ENCODE assay signal across 8 cellular contexts in the genomic region with DNA sequence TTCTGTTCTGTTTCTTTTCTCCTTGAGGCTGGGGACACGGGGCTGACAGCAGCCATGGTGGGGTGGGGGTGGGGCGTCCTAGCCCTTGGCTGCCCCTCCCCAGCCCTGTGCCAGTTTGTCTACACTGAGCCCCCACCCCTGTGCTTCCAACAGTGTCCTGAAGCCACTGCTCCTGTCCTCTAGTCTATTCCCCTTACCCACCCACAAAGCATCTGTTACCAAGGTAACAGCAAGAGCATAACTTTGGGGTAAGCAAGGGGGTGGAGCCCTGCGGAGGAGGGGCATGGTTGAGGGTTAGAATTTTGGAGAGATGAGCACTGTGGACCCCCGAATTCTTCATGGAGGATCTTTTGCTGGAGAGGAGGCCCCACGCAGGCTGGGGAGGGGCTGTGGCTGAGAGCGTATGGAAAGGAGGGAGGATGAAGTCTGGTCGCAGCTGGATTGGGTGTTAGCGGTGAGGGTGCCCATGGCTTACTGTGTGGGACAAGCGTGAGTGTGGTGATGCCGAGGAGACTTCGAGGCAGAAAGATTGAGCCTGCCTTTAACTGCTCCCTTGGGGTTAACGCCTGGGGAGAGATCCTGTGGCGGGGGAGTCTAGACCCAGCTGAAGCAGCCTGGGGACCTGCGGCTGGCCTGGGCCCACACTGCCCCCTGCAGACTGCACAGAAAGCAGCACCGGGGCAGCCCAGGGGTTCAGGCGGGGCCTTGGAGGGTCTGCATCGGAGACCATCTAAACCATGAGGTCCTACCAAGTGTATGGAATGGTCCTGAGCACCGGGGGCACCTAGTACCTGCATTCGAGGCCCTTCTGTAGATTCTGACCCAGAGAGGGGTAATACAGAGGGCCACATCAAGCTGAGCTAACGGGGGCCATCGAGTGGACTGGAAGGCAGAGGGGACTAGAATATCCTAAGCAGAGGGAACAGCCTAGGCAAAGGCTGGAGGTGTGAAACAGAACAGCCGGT. TPM values are rescaled to one million over a fixed set of nuclear protein-coding genes. Genes with fewer than 3 reads are reported as not detected.
A peak's percentile ranks its signal among the peaks of the same experiment; 100 is the strongest.
DNase-seq lines count a peak whose midpoint lies in the region; ATAC-seq and TF ChIP-seq lines count a peak whose summit lies in the region.

No MANE protein-coding gene starts in this region.

- H3K27ac Mint-ChIP-seq in Calu3 (ENCODE audit: unreplicated experiment), result no peak overlapping the region
- H3K27ac Mint-ChIP-seq in central memory CD8-positive, alpha-beta T cell (ENCODE audit: low read depth), result peak overlapping the region; percentile 72
- peak overlapping the region; percentile 74 for H3K27ac Mint-ChIP-seq in stimulated activated naive B cell treated with anti-CD40 and anti-IgM and Interleukin-4, amounts not matched to agents 10 μg/mL and 1 μg/mL and 100 μg/mL, for 72 hours

- H3K36me3 ChIP-seq in lower lobe of right lung, result no peaks in the 10 kb centered on the region

- peaks cover 15% of the 10 kb centered on the region for H3K4me1 ChIP-seq in lower lobe of right lung

- H3K4me3 ChIP-seq in WI38 (ENCODE audit: low read depth, low read length) (no peak overlapping the region), lower lobe of right lung (no peak overlapping the region)

- peaks cover 9% of the 10 kb centered on the region for H3K36me3 Mint-ChIP-seq in Calu3 (ENCODE audit: insufficient read depth, unreplicated experiment)
- no peaks in the 10 kb centered on the region for H3K36me3 Mint-ChIP-seq in central memory CD8-positive, alpha-beta T cell (ENCODE audit: insufficient read depth)
- H3K36me3 Mint-ChIP-seq in stimulated activated naive B cell treated with anti-CD40 and anti-IgM and Interleukin-4, amounts not matched to agents 10 μg/mL and 1 μg/mL and 100 μg/mL, for 72 hours, result no peaks in the 10 kb centered on the region

- no peak overlapping the region for H3K4me3 Mint-ChIP-seq in Calu3 (ENCODE audit: low read depth, unreplicated experiment)
- peak overlapping the region; percentile 33 for H3K4me3 Mint-ChIP-seq in central memory CD8-positive, alpha-beta T cell
- H3K4me3 Mint-ChIP-seq in stimulated activated naive B cell treated with anti-CD40 and anti-IgM and Interleukin-4, amounts not matched to agents 10 μg/mL and 1 μg/mL and 100 μg/mL, for 72 hours, result peak overlapping the region in 1 of 2 donors; percentile 7

- CTCF ChIA-PET in Calu3 (lab: Charles Lee), result interaction anchor here (0.6 to 5.2 kb wide), 28 partner anchors 10 to 1858 kb away, joined by 3 to 91 read pairs (median 5); partner anchors contain the start of gene RPL19

- intact Hi-C loops in Calu3 (cut with micrococcal nuclease; ENCODE audit: unreplicated experiment), result loop anchor here (1.0 kb wide), 1 partner anchor 25 kb away; no protein-coding TSS in a partner anchor
- intact Hi-C loops in lower lobe of right lung (cut with DNase I), result no loop called here

- H3K9me3 Mint-ChIP-seq in Calu3 (ENCODE audit: low read depth, unreplicated experiment), result no peaks in the 10 kb centered on the region
- H3K9me3 Mint-ChIP-seq in central memory CD8-positive, alpha-beta T cell, result no peaks in the 10 kb centered on the region
- no peaks in the 10 kb centered on the region for H3K9me3 Mint-ChIP-seq in stimulated activated naive B cell treated with anti-CD40 and anti-IgM and Interleukin-4, amounts not matched to agents 10 μg/mL and 1 μg/mL and 100 μg/mL, for 72 hours

- no peak overlapping the region for H3K27ac ChIP-seq in lower lobe of right lung

- no peaks in the 10 kb centered on the region for H3K9me3 ChIP-seq in lower lobe of right lung

- H3K27me3 ChIP-seq in lower lobe of right lung (ENCODE audit: low read depth), result peaks cover 57% of the 10 kb centered on the region

- peaks cover 54% of the 10 kb centered on the region for H3K27me3 Mint-ChIP-seq in Calu3 (ENCODE audit: unreplicated experiment)
- peaks cover 42% of the 10 kb centered on the region for H3K27me3 Mint-ChIP-seq in central memory CD8-positive, alpha-beta T cell
- peaks cover 45 to 52% of the 10 kb centered on the region in 2 donors for H3K27me3 Mint-ChIP-seq in stimulated activated naive B cell treated with anti-CD40 and anti-IgM and Interleukin-4, amounts not matched to agents 10 μg/mL and 1 μg/mL and 100 μg/mL, for 72 hours

- TF ChIP-seq CTCF in Calu3 (IDR thresholded peaks at IDR 0.05; ENCODE audit: unreplicated experiment) (peak; percentile 100), LNCAP (IDR thresholded peaks at IDR 0.05) (peak; percentile 71), WI38 (IDR thresholded peaks at IDR 0.05; ENCODE audit: low read depth, low read length) (peak; percentile 77), lower lobe of right lung (IDR thresholded peaks at IDR 0.05) (peak; percentile 79)

- peak; percentile 83 for ATAC-seq in central memory CD8-positive, alpha-beta T cell (replicated peaks; ENCODE audit: extremely low read depth, poor library complexity, severe bottlenecking)
- peak; percentile 86 to 87 for ATAC-seq in lower lobe of right lung
- peak; percentile 78 to 84 for ATAC-seq in stimulated activated naive B cell treated with anti-CD40 and anti-IgM and Interleukin-4, amounts not matched to agents 10 μg/mL and 1 μg/mL and 100 μg/mL, for 72 hours (replicated peaks)
- no peak for ATAC-seq in GM18517 (IDR thresholded peaks at IDR 0.05; ENCODE audit: unreplicated experiment)
- ATAC-seq in GM21619 (IDR thresholded peaks at IDR 0.05; ENCODE audit: unreplicated experiment), result no peak

- DNase-seq in Calu3, result peak; percentile 88
- DNase-seq in central memory CD8-positive, alpha-beta T cell (ENCODE audit: low spot score in 2 of 2), result peak; percentile 42 to 48
- peak; percentile 70 for DNase-seq in lower lobe of right lung
- DNase-seq in stimulated activated naive B cell treated with anti-CD40 and anti-IgM and Interleukin-4, amounts not matched to agents 10 μg/mL and 1 μg/mL and 100 μg/mL, for 72 hours, result no peak

- peaks cover 35% of the 10 kb centered on the region for H3K4me1 Mint-ChIP-seq in Calu3 (ENCODE audit: low read depth, unreplicated experiment)
- peaks cover 31% of the 10 kb centered on the region for H3K4me1 Mint-ChIP-seq in central memory CD8-positive, alpha-beta T cell
- H3K4me1 Mint-ChIP-seq in stimulated activated naive B cell treated with anti-CD40 and anti-IgM and Interleukin-4, amounts not matched to agents 10 μg/mL and 1 μg/mL and 100 μg/mL, for 72 hours, result peaks cover 13 to 15% of the 10 kb centered on the region in 2 donors

- BruUV-seq in Calu3 (replicated peaks; lab: Mats Ljungman, UMichigan), result no TSS peak

RNA-seq across cellular contexts. Expression of gene STAC2, which starts 6.1 kb away (rescaled TPM):
- total RNA-seq in Calu3 (2022) (not detected in 2 replicates), lower lobe of right lung (0.30 TPM)

RNA-seq across cellular contexts. Expression of gene RPL19, which starts 31.8 kb away (rescaled TPM):
- total RNA-seq in Calu3 (2022) (6,584 and 6,763 TPM in 2 replicates), lower lobe of right lung (1,465 TPM)

RNA-seq across cellular contexts. Expression of gene CACNB1, which starts 34.4 kb away (rescaled TPM):
- total RNA-seq in Calu3 (2022) (44.1 and 52.1 TPM in 2 replicates), lower lobe of right lung (21.3 TPM)

Comparison
In these comparisons a context has a peak if more than half of its experiments do, and no peak if none do; other contexts are left out.
1. ATAC-seq: peak in central memory CD8-positive, alpha-beta T cell (single experiment), lower lobe of right lung (2 of 2) and stimulated activated naive B cell treated with anti-CD40 and anti-IgM and Interleukin-4, amounts not matched to agents 10 μg/mL and 1 μg/mL and 100 μg/mL, for 72 hours (2 of 2); none in GM18517 (single experiment) and GM21619 (single experiment).
2. Peak in every context shown above with its lines, with median percentiles within 50 percentile points of each other: CTCF ChIP-seq.